Comparison of ENCODE assay signal across 12 cellular contexts in genomic region chr5:113090336-113091106, GRCh38.
A peak's percentile ranks its signal among the peaks of the same experiment; 100 is the strongest.
DNase-seq lines count a peak whose midpoint lies in the region; ATAC-seq and TF ChIP-seq lines count a peak whose summit lies in the region.
"Had no signal": no experiment of that assay in that cellular context is flagged by ENCODE, and none has a peak within 500 bp of the region (broad histone marks: within the 10 kb centered on the region; RNA-seq: fewer than 3 reads in every experiment).

No MANE protein-coding gene starts in this region.

- peak; percentile 49 for ATAC-seq in SK-N-SH treated with all-trans-retinoic acid at 6 μM for 48 hours
- no peak for ATAC-seq in HG03039 (IDR thresholded peaks at IDR 0.05; ENCODE audit: unreplicated experiment)
- ATAC-seq: natural killer cell had no signal

- DNase-seq in NCI-H1092 treated with DMSO at 0.1 percent for 48 hours (lab: John Stamatoyannopoulos, UW), result peak; percentile 1
- no peak for DNase-seq in NCI-H1092 (lab: John Stamatoyannopoulos, UW)
- peak; percentile 96 for DNase-seq in foreskin melanocyte
- no peak for DNase-seq in SKM-1 treated with dmso at 0.1 percent for 144 hours (lab: John Stamatoyannopoulos, UW; ENCODE audit: unreplicated experiment)
- DNase-seq in DMS79 (lab: John Stamatoyannopoulos, UW), result no peak
- DNase-seq: activated CD4-positive, alpha-beta T cell treated with anti-CD3 and anti-CD28 coated beads, Interleukin-2, amount 10 ng/mL, durations not matched to agents 7 days and 5 days; natural killer cell; Peyer's patch had no signal

- peak overlapping the region; percentile 57 for H3K9ac ChIP-seq in skeletal muscle satellite cell (ENCODE audit: low read depth, low read length)

- peaks cover 23% of the 10 kb centered on the region for H3K4me1 ChIP-seq in skeletal muscle satellite cell (ENCODE audit: control insufficient read depth, insufficient read depth, low read length)
- H3K4me1 ChIP-seq: Peyer's patch had no signal

- H3K4me2 ChIP-seq in skeletal muscle satellite cell (ENCODE audit: low read length), result peak overlapping the region; percentile 69

- H3K36me3 ChIP-seq in skeletal muscle satellite cell (ENCODE audit: insufficient read depth, low read length), result no peaks in the 10 kb centered on the region
- H3K36me3 ChIP-seq: breast epithelium, Peyer's patch had no signal

- no peak overlapping the region for H3K4me3 ChIP-seq in skeletal muscle satellite cell (ENCODE audit: low read length)
- H3K4me3 ChIP-seq: breast epithelium, Peyer's patch had no signal

- no peaks in the 10 kb centered on the region for H3K9me3 ChIP-seq in skeletal muscle satellite cell (replicated peaks; ENCODE audit: low read length)
- H3K9me3 ChIP-seq: breast epithelium, Peyer's patch had no signal

- no peaks in the 10 kb centered on the region for H3K27me3 ChIP-seq in skeletal muscle satellite cell (ENCODE audit: control insufficient read depth, insufficient read depth, low read length)
- H3K27me3 ChIP-seq: breast epithelium, Peyer's patch had no signal

TF ChIP-seq in SK-N-SH treated with all-trans-retinoic acid at 6 μM for 48 hours, 23 proteins besides CTCF, POLR2A, EP300 and RAD21:
- TF ChIP-seq ZFP30 (CRISPR knock-in tag; IDR thresholded peaks at IDR 0.05) (no peak), ZNF565 (CRISPR knock-in tag; conservative IDR thresholded peaks at IDR 0.05; ENCODE audit: low read depth) (no peak), CREB5 (CRISPR knock-in tag; IDR thresholded peaks at IDR 0.05; ENCODE audit: low read depth) (no peak), CSRNP3 (CRISPR knock-in tag; IDR thresholded peaks at IDR 0.05) (no peak), TSHZ2 (CRISPR knock-in tag; IDR thresholded peaks at IDR 0.05) (no peak), RARB (CRISPR knock-in tag; IDR thresholded peaks at IDR 0.05) (no peak), BACH2 (CRISPR knock-in tag; IDR thresholded peaks at IDR 0.05; ENCODE audit: borderline replicate concordance) (no peak), GLIS3 (CRISPR knock-in tag; IDR thresholded peaks at IDR 0.05) (no peak), POU6F1 (CRISPR knock-in tag; IDR thresholded peaks at IDR 0.05; ENCODE audit: borderline replicate concordance, low read depth) (no peak), ZC3H10 (CRISPR knock-in tag; IDR thresholded peaks at IDR 0.05) (no peak), SNAI2 (CRISPR knock-in tag; IDR thresholded peaks at IDR 0.05) (no peak), ARNTL (CRISPR knock-in tag; IDR thresholded peaks at IDR 0.05; ENCODE audit: borderline replicate concordance, low read depth) (no peak), ESRRG (CRISPR knock-in tag; IDR thresholded peaks at IDR 0.05) (no peak)
- TF ChIP-seq, protein P1, sequence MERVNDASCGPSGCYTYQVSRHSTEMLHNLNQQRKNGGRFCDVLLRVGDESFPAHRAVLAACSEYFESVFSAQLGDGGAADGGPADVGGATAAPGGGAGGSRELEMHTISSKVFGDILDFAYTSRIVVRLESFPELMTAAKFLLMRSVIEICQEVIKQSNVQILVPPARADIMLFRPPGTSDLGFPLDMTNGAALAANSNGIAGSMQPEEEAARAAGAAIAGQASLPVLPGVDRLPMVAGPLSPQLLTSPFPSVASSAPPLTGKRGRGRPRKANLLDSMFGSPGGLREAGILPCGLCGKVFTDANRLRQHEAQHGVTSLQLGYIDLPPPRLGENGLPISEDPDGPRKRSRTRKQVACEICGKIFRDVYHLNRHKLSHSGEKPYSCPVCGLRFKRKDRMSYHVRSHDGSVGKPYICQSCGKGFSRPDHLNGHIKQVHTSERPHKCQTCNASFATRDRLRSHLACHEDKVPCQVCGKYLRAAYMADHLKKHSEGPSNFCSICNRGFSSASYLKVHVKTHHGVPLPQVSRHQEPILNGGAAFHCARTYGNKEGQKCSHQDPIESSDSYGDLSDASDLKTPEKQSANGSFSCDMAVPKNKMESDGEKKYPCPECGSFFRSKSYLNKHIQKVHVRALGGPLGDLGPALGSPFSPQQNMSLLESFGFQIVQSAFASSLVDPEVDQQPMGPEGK (CRISPR knock-in tag; IDR thresholded peaks at IDR 0.05; ENCODE audit: borderline replicate concordance), result no peak

Comparison
In these comparisons a context has a peak if more than half of its experiments do, and no peak if none do; other contexts are left out.
1. DNase-seq: peak in NCI-H1092 treated with DMSO at 0.1 percent for 48 hours (single experiment) and foreskin melanocyte (single experiment); none in NCI-H1092 (single experiment), SKM-1 treated with dmso at 0.1 percent for 144 hours (single experiment) and DMS79 (single experiment).